In the genomic region with DNA sequence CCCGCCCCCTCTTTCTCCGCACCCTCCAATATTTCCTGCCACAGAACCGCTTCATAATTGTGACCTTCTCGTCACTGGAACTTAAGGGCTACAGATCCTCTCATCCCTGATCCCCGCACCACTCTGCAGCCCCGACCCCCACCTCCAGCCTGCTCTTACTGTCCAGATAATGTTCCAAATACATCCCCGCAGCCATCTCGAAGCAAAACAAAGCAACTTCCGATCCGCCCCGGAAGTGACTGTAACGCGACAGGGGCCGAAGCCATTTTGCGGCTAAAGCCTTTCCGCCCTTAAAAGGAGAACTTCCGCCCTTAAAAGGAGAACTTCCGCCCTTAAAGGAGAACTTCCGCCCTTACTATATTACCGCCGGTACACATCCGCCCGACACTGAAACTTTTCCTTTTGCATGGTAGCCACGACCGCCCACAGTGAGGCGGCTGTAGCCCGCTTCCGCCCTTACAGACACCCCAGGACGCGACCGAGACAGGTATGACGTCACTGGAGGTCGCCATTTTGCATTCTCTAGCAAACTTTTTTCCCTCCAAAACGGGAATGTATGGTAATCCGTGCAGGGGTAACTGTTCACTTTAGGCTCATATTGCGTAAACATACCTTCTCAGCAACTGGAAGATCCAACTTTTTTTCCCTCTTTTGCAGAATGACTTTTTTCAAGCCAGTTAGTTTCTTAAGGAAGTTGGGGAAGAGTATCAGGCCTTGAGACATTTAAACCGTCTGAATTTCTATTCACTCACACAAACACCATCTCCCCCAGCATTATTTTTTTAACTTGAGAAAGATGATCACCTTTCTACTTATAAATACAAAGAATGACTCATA, we compare ENCODE assay signal across 8 cellular contexts. TPM values are rescaled to one million over a fixed set of nuclear protein-coding genes. Genes with fewer than 3 reads are reported as not detected.
DNase-seq lines count a peak whose midpoint lies in the region; ATAC-seq lines count a peak whose summit lies in the region.

A gene (minus strand): TSS at position 214 of the 837 bp plus-strand sequence. CDS start 18 bp downstream, at position 196.

- peak within 1 kb of the TSS in 1 of 2 experiments; percentile 97 for H3K4ac ChIP-seq in mesenchymal stem cell (ENCODE audit: low read depth in 1 of 2, low read length in 2 of 2)

- peak within 1 kb of the TSS; percentile 78 for H3K9ac ChIP-seq in NT2/D1 (ENCODE audit: insufficient read length, low read depth)
- peak within 1 kb of the TSS; percentile 87 for H3K9ac ChIP-seq in endocrine pancreas (ENCODE audit: control insufficient read depth, insufficient read depth, low read length)
- peak within 1 kb of the TSS; percentile 93 for H3K9ac ChIP-seq in mesenchymal stem cell (ENCODE audit: low read length)

- H2BK15ac ChIP-seq in mesenchymal stem cell (ENCODE audit: low read depth, poor library complexity, severe bottlenecking): no peak within 1 kb of the TSS

- H3K36me3 ChIP-seq in NT2/D1 (ENCODE audit: insufficient read depth, insufficient read length, low read length) (peaks cover 34% of the 10 kb centered on the region), endocrine pancreas (ENCODE audit: control insufficient read depth, insufficient read depth, low read length) (no peaks in the 10 kb centered on the region), mesenchymal stem cell (ENCODE audit: control insufficient read depth in 1 of 2, insufficient read depth in 2 of 2, low read depth in 1 of 2, low read length in 2 of 2) (peaks cover 22 to 25% of the 10 kb centered on the region in 2 experiments)

- H3K23ac ChIP-seq in mesenchymal stem cell (ENCODE audit: low read length in 2 of 2): no peak within 1 kb of the TSS

- no peak within 1 kb of the TSS for H2BK120ac ChIP-seq in mesenchymal stem cell (ENCODE audit: low read depth, low read length)

- CTCF ChIA-PET in activated CD8-positive, alpha-beta memory T cell treated with anti-CD3 and anti-CD28 coated beads, Interleukin-2, amount 10 ng/mL, durations not matched to agents 7 days and 5 days (lab: Charles Lee): interaction anchor here (0.6 to 1.6 kb wide), 4 partner anchors 19 to 209 kb away, joined by 3 to 5 read pairs (median 4); no protein-coding TSS in a partner anchor

- no peaks in the 10 kb centered on the region for H3K4me1 ChIP-seq in NT2/D1 (ENCODE audit: insufficient read depth, insufficient read length)
- peaks cover 11% of the 10 kb centered on the region for H3K4me1 ChIP-seq in endocrine pancreas (ENCODE audit: control insufficient read depth, insufficient read depth, low read length)
- peaks cover 4% of the 10 kb centered on the region for H3K4me1 ChIP-seq in mesenchymal stem cell (ENCODE audit: control insufficient read depth, insufficient read depth, low read depth, low read length)

- H3K36me3 Mint-ChIP-seq in activated CD8-positive, alpha-beta memory T cell treated with anti-CD3 and anti-CD28 coated beads, Interleukin-2, amount 10 ng/mL, durations not matched to agents 7 days and 5 days: peaks cover 19% of the 10 kb centered on the region

- H2BK12ac ChIP-seq in mesenchymal stem cell (ENCODE audit: low read length in 2 of 2): no peak within 1 kb of the TSS

- peak within 1 kb of the TSS; percentile 58 for H3K27ac ChIP-seq in mesenchymal stem cell (ENCODE audit: low read length, poor library complexity, severe bottlenecking)

- no peak within 1 kb of the TSS for H2BK5ac ChIP-seq in mesenchymal stem cell (ENCODE audit: low read depth, low read length, poor library complexity, severe bottlenecking)

- peak within 1 kb of the TSS; percentile 92 for H3K27ac Mint-ChIP-seq in activated CD8-positive, alpha-beta memory T cell treated with anti-CD3 and anti-CD28 coated beads, Interleukin-2, amount 10 ng/mL, durations not matched to agents 7 days and 5 days

- H3K4me2 ChIP-seq in mesenchymal stem cell (ENCODE audit: low read length, poor library complexity, severe bottlenecking): peak within 1 kb of the TSS; percentile 97

- peak within 1 kb of the TSS in 1 of 2 experiments; percentile 41 for H3K14ac ChIP-seq in mesenchymal stem cell (ENCODE audit: low read length in 2 of 2)

- peak within 1 kb of the TSS; percentile 94 for H4K8ac ChIP-seq in mesenchymal stem cell (ENCODE audit: low read length)

- H3K9me3 ChIP-seq in NT2/D1 (ENCODE audit: insufficient read depth, low read length) (no peaks in the 10 kb centered on the region), endocrine pancreas (ENCODE audit: control insufficient read depth, low read length) (no peaks in the 10 kb centered on the region), mesenchymal stem cell (ENCODE audit: control insufficient read depth, low read length) (no peaks in the 10 kb centered on the region)

- peak within 1 kb of the TSS; percentile 77 for H3K4me3 ChIP-seq in NT2/D1 (ENCODE audit: insufficient read length, low read depth)
- H3K4me3 ChIP-seq in endocrine pancreas (ENCODE audit: control insufficient read depth, insufficient read depth, low read length): peak within 1 kb of the TSS; percentile 95
- H3K4me3 ChIP-seq in mesenchymal stem cell (ENCODE audit: insufficient read depth in 1 of 2, low read depth in 1 of 2, low read length in 2 of 2): peak within 1 kb of the TSS; percentile 81 to 92

- H4K91ac ChIP-seq in mesenchymal stem cell (ENCODE audit: low read length): peak within 1 kb of the TSS; percentile 86

- H2AFZ ChIP-seq in mesenchymal stem cell (ENCODE audit: low read depth, low read length): peak within 1 kb of the TSS; percentile 88

- H3K27me3 ChIP-seq in NT2/D1 (ENCODE audit: insufficient read depth, insufficient read length) (no peaks in the 10 kb centered on the region), endocrine pancreas (ENCODE audit: control insufficient read depth, insufficient read depth, low read length) (no peaks in the 10 kb centered on the region), mesenchymal stem cell (ENCODE audit: control insufficient read depth in 1 of 2, insufficient read depth in 1 of 2, low read length in 2 of 2) (no peaks in the 10 kb centered on the region)

- peaks cover 24% of the 10 kb centered on the region for H3K4me1 Mint-ChIP-seq in activated CD8-positive, alpha-beta memory T cell treated with anti-CD3 and anti-CD28 coated beads, Interleukin-2, amount 10 ng/mL, durations not matched to agents 7 days and 5 days

- no peaks in the 10 kb centered on the region for H3K27me3 Mint-ChIP-seq in activated CD8-positive, alpha-beta memory T cell treated with anti-CD3 and anti-CD28 coated beads, Interleukin-2, amount 10 ng/mL, durations not matched to agents 7 days and 5 days

- H3K9me3 Mint-ChIP-seq in activated CD8-positive, alpha-beta memory T cell treated with anti-CD3 and anti-CD28 coated beads, Interleukin-2, amount 10 ng/mL, durations not matched to agents 7 days and 5 days (ENCODE audit: low read depth): no peaks in the 10 kb centered on the region

- peak within 1 kb of the TSS; percentile 88 for H3K4me3 Mint-ChIP-seq in activated CD8-positive, alpha-beta memory T cell treated with anti-CD3 and anti-CD28 coated beads, Interleukin-2, amount 10 ng/mL, durations not matched to agents 7 days and 5 days

- peak within 1 kb of the TSS; percentile 89 for H2AK5ac ChIP-seq in mesenchymal stem cell (ENCODE audit: low read length, severe bottlenecking)

- DNase-seq in COR-L47 (lab: John Stamatoyannopoulos, UW): peak; percentile 92
- DNase-seq in HUDEP-2 (lab: John Stamatoyannopoulos, UW; ENCODE audit: unreplicated experiment in 76 of 76): peak; percentile 24 to 99 (median 96)
- DNase-seq in NT2/D1 (ENCODE audit: low read depth, low spot score): peak; percentile 100
- DNase-seq in activated CD8-positive, alpha-beta memory T cell treated with anti-CD3 and anti-CD28 coated beads, Interleukin-2, amount 10 ng/mL, durations not matched to agents 7 days and 5 days: peak; percentile 99
- DNase-seq in mesenchymal stem cell: peak; percentile 100
- DNase-seq in stimulated activated CD8-positive, alpha-beta memory T cell treated with anti-CD3 and anti-CD28 coated beads, Interleukin-12 subunit alpha, Interleukin-12 subunit beta, amount 100 ng/mL, for 4 hours (ENCODE audit: low read depth): peak; percentile 88

- 4% methylated on average over 30 of the region's 37 CpGs for WGBS in mesenchymal stem cell

- ATAC-seq in GM21381 (IDR thresholded peaks at IDR 0.05; ENCODE audit: unreplicated experiment): peak; percentile 96
- ATAC-seq in activated CD8-positive, alpha-beta memory T cell treated with anti-CD3 and anti-CD28 coated beads, Interleukin-2, amount 10 ng/mL, durations not matched to agents 7 days and 5 days: peak; percentile 98

- H3K79me1 ChIP-seq in mesenchymal stem cell (replicated peaks; ENCODE audit: low read length, poor library complexity, severe bottlenecking): peaks cover 17% of the 10 kb centered on the region

- H3K18ac ChIP-seq in mesenchymal stem cell (ENCODE audit: low read depth in 1 of 2, low read length in 2 of 2): peak within 1 kb of the TSS; percentile 45 to 78

RNA-seq across cellular contexts. Expression of the gene that starts here (rescaled TPM):
- total RNA-seq in activated CD8-positive, alpha-beta memory T cell treated with anti-CD3 and anti-CD28 coated beads, Interleukin-2, amount 10 ng/mL, durations not matched to agents 7 days and 5 days: 10 to 100 TPM; 26.0 to 26.3 TPM
- polyA plus RNA-seq in mesenchymal stem cell (2013, experiment 1 of 2): 34.2 TPM
- polyA plus RNA-seq in mesenchymal stem cell (2013, experiment 2 of 2): 32.9 TPM

Comparison
In these comparisons a context has a peak if more than half of its experiments do, and no peak if none do; other contexts are left out.
1. Peak in every context shown above with its lines: DNase-seq, ATAC-seq, H3K4me3 ChIP-seq and H3K27ac ChIP-seq.